Comparison of ENCODE assay signal across 8 cellular contexts in genomic region chr6:31128093-31128676, GRCh38. TPM values are rescaled to one million over a fixed set of nuclear protein-coding genes. Genes with fewer than 3 reads are reported as not detected.
A peak's percentile ranks its signal among the peaks of the same experiment; 100 is the strongest.
DNase-seq lines count a peak whose midpoint lies in the region; ATAC-seq lines count a peak whose summit lies in the region.

No MANE protein-coding gene starts in this region.

- H3K9me3 Mint-ChIP-seq in activated CD4-positive, alpha-beta memory T cell treated with anti-CD3 and anti-CD28 coated beads for 36 hours = no peaks in the 10 kb centered on the region
- H3K9me3 Mint-ChIP-seq in effector memory CD8-positive, alpha-beta T cell = no peaks in the 10 kb centered on the region
- no peaks in the 10 kb centered on the region for H3K9me3 Mint-ChIP-seq in naive thymus-derived CD8-positive, alpha-beta T cell

- ATAC-seq in effector memory CD8-positive, alpha-beta T cell (replicated peaks) = peak; percentile 75
- ATAC-seq in naive thymus-derived CD8-positive, alpha-beta T cell = peak; percentile 79 to 86
- no peak for ATAC-seq in HG03139 (IDR thresholded peaks at IDR 0.05; ENCODE audit: unreplicated experiment)

- CTCF ChIA-PET in activated CD4-positive, alpha-beta memory T cell treated with anti-CD3 and anti-CD28 coated beads for 36 hours (lab: Charles Lee) = interaction anchor here (0.7 to 3.1 kb wide), 16 partner anchors 9 to 424 kb away, joined by 3 to 16 read pairs (median 5); partner anchors contain the start of genes TCF19 and VARS2

- no peak overlapping the region for H3K4me3 Mint-ChIP-seq in activated CD4-positive, alpha-beta memory T cell treated with anti-CD3 and anti-CD28 coated beads for 36 hours
- H3K4me3 Mint-ChIP-seq in effector memory CD8-positive, alpha-beta T cell = no peak overlapping the region
- no peak overlapping the region for H3K4me3 Mint-ChIP-seq in naive thymus-derived CD8-positive, alpha-beta T cell

- H3K4me1 Mint-ChIP-seq in activated CD4-positive, alpha-beta memory T cell treated with anti-CD3 and anti-CD28 coated beads for 36 hours (ENCODE audit: low read depth) = peaks cover 2% of the 10 kb centered on the region
- H3K4me1 Mint-ChIP-seq in effector memory CD8-positive, alpha-beta T cell (ENCODE audit: low read depth in 2 of 2) = peaks cover 5 to 10% of the 10 kb centered on the region in 2 donors
- peaks cover 5 to 10% (median 7%) of the 10 kb centered on the region in 4 donors for H3K4me1 Mint-ChIP-seq in naive thymus-derived CD8-positive, alpha-beta T cell

- no peaks in the 10 kb centered on the region for H3K36me3 Mint-ChIP-seq in activated CD4-positive, alpha-beta memory T cell treated with anti-CD3 and anti-CD28 coated beads for 36 hours
- peaks cover 3% of the 10 kb centered on the region for H3K36me3 Mint-ChIP-seq in effector memory CD8-positive, alpha-beta T cell (ENCODE audit: insufficient read depth)
- no peaks in the 10 kb centered on the region for H3K36me3 Mint-ChIP-seq in naive thymus-derived CD8-positive, alpha-beta T cell

- H3K27me3 Mint-ChIP-seq in activated CD4-positive, alpha-beta memory T cell treated with anti-CD3 and anti-CD28 coated beads for 36 hours = peaks cover 2% of the 10 kb centered on the region
- peaks cover 12 to 36% of the 10 kb centered on the region in 2 donors for H3K27me3 Mint-ChIP-seq in effector memory CD8-positive, alpha-beta T cell
- H3K27me3 Mint-ChIP-seq in naive thymus-derived CD8-positive, alpha-beta T cell = peaks cover 0 to 5% (median 1%) of the 10 kb centered on the region in 5 donors

- H3K27ac Mint-ChIP-seq in activated CD4-positive, alpha-beta memory T cell treated with anti-CD3 and anti-CD28 coated beads for 36 hours = no peak overlapping the region
- H3K27ac Mint-ChIP-seq in effector memory CD8-positive, alpha-beta T cell = no peak overlapping the region
- H3K27ac Mint-ChIP-seq in naive thymus-derived CD8-positive, alpha-beta T cell = peak overlapping the region in 5 of 10 donors; percentile 1 to 77 (median 44)

- intact Hi-C loops in activated CD4-positive, alpha-beta memory T cell treated with anti-CD3 and anti-CD28 coated beads for 36 hours (cut with micrococcal nuclease) = no loop called here

- POLR2A ChIA-PET in activated CD4-positive, alpha-beta memory T cell treated with anti-CD3 and anti-CD28 coated beads for 36 hours (lab: Charles Lee) = no interaction called here
- POLR2A ChIA-PET in naive thymus-derived CD8-positive, alpha-beta T cell (lab: Charles Lee) = interaction anchor here (1.0 to 1.2 kb wide), 2 partner anchors 29 to 214 kb away, joined by 3 read pairs; partner anchors contain the start of gene VARS2

- DNase-seq in NCI-H82 (lab: John Stamatoyannopoulos, UW) (peak; percentile 77), NCI-H82 treated with DMSO at 0.1 percent for 48 hours (lab: John Stamatoyannopoulos, UW; ENCODE audit: unreplicated experiment) (no peak), NCI-H2171 (lab: John Stamatoyannopoulos, UW) (peak; percentile 25)
- peak; percentile 81 for DNase-seq in activated CD4-positive, alpha-beta memory T cell treated with anti-CD3 and anti-CD28 coated beads for 36 hours
- DNase-seq in effector memory CD8-positive, alpha-beta T cell = peak; percentile 69 to 78 (median 70)
- peak; percentile 38 to 81 (median 70) for DNase-seq in naive thymus-derived CD8-positive, alpha-beta T cell
- DNase-seq in stimulated activated naive CD4-positive, alpha-beta T cell treated with Interleukin-2 at 50 U/mL for 16 hours (lab: John Stamatoyannopoulos, UW) = peak; percentile 62

RNA-seq across cellular contexts. Expression of gene CDSN, which starts 7.9 kb away (rescaled TPM):
- not detected for total RNA-seq in activated CD4-positive, alpha-beta memory T cell treated with anti-CD3 and anti-CD28 coated beads for 36 hours
- not detected for total RNA-seq in naive thymus-derived CD8-positive, alpha-beta T cell
- not detected for polyA plus RNA-seq in naive thymus-derived CD8-positive, alpha-beta T cell

RNA-seq across cellular contexts. Expression of gene PSORS1C2, which starts 10.7 kb away (rescaled TPM):
- total RNA-seq in activated CD4-positive, alpha-beta memory T cell treated with anti-CD3 and anti-CD28 coated beads for 36 hours = not detected
- total RNA-seq in naive thymus-derived CD8-positive, alpha-beta T cell = not detected
- polyA plus RNA-seq in naive thymus-derived CD8-positive, alpha-beta T cell = not detected

RNA-seq across cellular contexts. Expression of gene PSORS1C1, which starts 13.6 kb away (rescaled TPM):
- not detected for total RNA-seq in activated CD4-positive, alpha-beta memory T cell treated with anti-CD3 and anti-CD28 coated beads for 36 hours
- not detected for total RNA-seq in naive thymus-derived CD8-positive, alpha-beta T cell
- polyA plus RNA-seq in naive thymus-derived CD8-positive, alpha-beta T cell = not detected

RNA-seq across cellular contexts. Expression of gene C6orf15, which starts 15.8 kb away (rescaled TPM):
- total RNA-seq in activated CD4-positive, alpha-beta memory T cell treated with anti-CD3 and anti-CD28 coated beads for 36 hours = not detected
- total RNA-seq in naive thymus-derived CD8-positive, alpha-beta T cell = not detected
- polyA plus RNA-seq in naive thymus-derived CD8-positive, alpha-beta T cell = not detected

RNA-seq across cellular contexts. Expression of gene CCHCR1, which starts 29.4 kb away (rescaled TPM):
- 10 to 100 TPM; 44.5 to 50.5 TPM for total RNA-seq in activated CD4-positive, alpha-beta memory T cell treated with anti-CD3 and anti-CD28 coated beads for 36 hours
- total RNA-seq in naive thymus-derived CD8-positive, alpha-beta T cell = 10 to 100 TPM; 36.4 to 37.8 TPM
- 1 to 10 TPM; 6.3 to 9.2 (median 6.4) TPM for polyA plus RNA-seq in naive thymus-derived CD8-positive, alpha-beta T cell
